Comparison of ENCODE assay signal across 8 cellular contexts in the genomic region with DNA sequence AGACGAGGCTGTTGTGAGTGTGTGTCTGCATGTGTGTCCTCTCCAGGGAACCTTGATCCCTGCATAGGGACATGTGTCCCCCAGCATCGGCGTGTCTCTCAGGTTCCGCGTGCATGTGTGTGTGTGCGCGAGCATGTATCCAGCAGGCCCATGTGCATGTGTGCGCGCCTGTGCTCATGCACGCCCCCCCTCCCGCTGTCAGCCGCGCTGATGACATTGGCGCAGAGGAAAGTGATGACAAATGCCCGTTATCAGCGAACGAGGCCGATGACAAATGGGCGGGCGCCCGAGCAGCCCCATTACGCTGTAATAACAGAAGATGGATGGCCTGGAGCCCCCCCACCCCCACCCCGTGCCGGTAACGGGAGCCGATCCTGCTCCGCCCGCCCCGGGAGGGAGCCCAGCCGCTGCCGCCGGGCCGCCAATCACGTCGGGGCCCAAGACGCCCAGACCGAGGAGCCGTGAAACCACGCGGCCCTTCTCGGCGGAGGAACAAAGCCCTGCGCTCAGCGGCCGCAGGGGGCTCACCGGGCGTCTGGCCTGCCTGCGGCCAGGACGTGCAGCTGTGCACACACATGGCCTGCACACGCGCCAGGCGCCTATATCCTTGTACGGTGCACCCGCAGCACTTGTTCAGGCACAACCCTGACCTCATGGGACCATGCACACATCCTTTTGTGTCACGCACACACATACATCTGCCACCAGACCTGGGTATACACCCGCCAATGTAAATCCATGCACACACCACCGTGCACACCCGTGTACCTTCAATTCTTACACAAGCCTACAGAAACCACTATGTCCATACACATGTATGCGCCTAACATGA. TPM values are rescaled to one million over a fixed set of nuclear protein-coding genes. Genes with fewer than 3 reads are reported as not detected.
DNase-seq lines count a peak whose midpoint lies in the region; ATAC-seq, FAIRE-seq and TF ChIP-seq lines count a peak whose summit lies in the region.

No MANE protein-coding gene starts in this region.

- peaks cover 14% of the 10 kb centered on the region for H3K23me2 ChIP-seq in H1 (ENCODE audit: low read depth, low read length)

- H3K27me3 ChIP-seq in GM06990 (replicated peaks; ENCODE audit: control insufficient read depth, insufficient read depth, low read length) (no peaks in the 10 kb centered on the region; the same call in none of the 2 replicates), H1 (replicated peaks in 1 of 4; ENCODE audit: control insufficient read depth in 3 of 4, extremely low read depth in 1 of 4, insufficient read depth in 3 of 4, low read length in 3 of 4) (peaks cover 7 to 54% (median 44%) of the 10 kb centered on the region in 4 experiments)

- H3K9ac ChIP-seq in H1 (replicated peaks in 1 of 4; ENCODE audit: extremely low read depth in 1 of 4, low read depth in 3 of 4, low read length in 3 of 4), result no peak overlapping the region

- DNase-seq in GM06990 (ENCODE audit: extremely low read depth, insufficient read length), result peak; percentile 46
- peak; percentile 10 for DNase-seq in NCI-H128 (lab: John Stamatoyannopoulos, UW; ENCODE audit: unreplicated experiment)
- DNase-seq in H1 (ENCODE audit: low read depth in 1 of 2, low spot score in 2 of 2), result peak in 1 of 2 experiments; percentile 67
- peak in 8 of 10 donors; percentile 21 to 91 (median 48) for DNase-seq in posterior cingulate gyrus
- DNase-seq in GDM1 (lab: John Stamatoyannopoulos, UW), result no peak
- no peak for DNase-seq in medulla oblongata (ENCODE audit: extremely low spot score)

- peak overlapping the region; percentile 18; the same call in 1 of the 2 replicates for H2BK12ac ChIP-seq in H1 (ENCODE audit: low read depth, low read length)

- no peak; a peak in 1 of 4 replicates for TF ChIP-seq RAD21 in H1 (IDR thresholded peaks at IDR 0.05 in 1 of 2, conservative IDR thresholded peaks at IDR 0.05 in 1 of 2; ENCODE audit: low read depth in 2 of 2, low read length in 2 of 2)

- no peak for FAIRE-seq in H1 (lab: Jason Lieb, UNC)

- H3K18ac ChIP-seq in H1 (ENCODE audit: extremely low read depth, low read length), result peak overlapping the region; percentile 60

- peaks cover 0 to 17% (median 9%) of the 10 kb centered on the region in 4 experiments; a peak in 5 of 7 replicates for H3K4me1 ChIP-seq in H1 (replicated peaks in 1 of 4; ENCODE audit: control insufficient read depth in 3 of 4, insufficient read depth in 4 of 4, low read length in 3 of 4)

- no peak overlapping the region for H3K27ac ChIP-seq in H1 (ENCODE audit: low read depth, low read length)

- peak overlapping the region; percentile 44 to 57 for H3K4me2 ChIP-seq in H1 (ENCODE audit: insufficient read depth in 1 of 2, low read depth in 2 of 2, low read length in 2 of 2)

- CTCF ChIA-PET in H1 (lab: Charles Lee; ENCODE audit: partially characterized antibody), result interaction anchor here (1.0 to 5.9 kb wide), 4 partner anchors 9 to 352 kb away, joined by 3 to 65 read pairs (median 32); no protein-coding TSS in a partner anchor

- no peaks in the 10 kb centered on the region for H3K79me2 ChIP-seq in H1 (ENCODE audit: control insufficient read depth in 1 of 2, insufficient read depth in 2 of 2, low read length in 2 of 2)

- H2BK5ac ChIP-seq in H1 (ENCODE audit: low read depth, low read length), result no peak overlapping the region

- H3K4ac ChIP-seq in H1 (replicated peaks; ENCODE audit: insufficient read length, low read depth, low read length), result peak overlapping the region; percentile 60

- no peak for ATAC-seq in GM18511 (IDR thresholded peaks at IDR 0.05; ENCODE audit: unreplicated experiment)
- no peak for ATAC-seq in HG03469 (IDR thresholded peaks at IDR 0.05; ENCODE audit: unreplicated experiment)

- no peak for TF ChIP-seq EP300 in H1 (IDR thresholded peaks at IDR 0.05; ENCODE audit: borderline replicate concordance in 1 of 2, low read depth in 2 of 2, low read length in 2 of 2)

- no peak overlapping the region for H3K14ac ChIP-seq in H1 (ENCODE audit: insufficient read length)

- H3K9me3 ChIP-seq in H1 (ENCODE audit: insufficient read depth in 2 of 2, low read depth in 1 of 2, low read length in 1 of 2), result no peaks in the 10 kb centered on the region

- no peak overlapping the region for H4K5ac ChIP-seq in H1 (ENCODE audit: insufficient read length, low read depth, low read length)

- peak overlapping the region; percentile 79 for H4K91ac ChIP-seq in H1 (replicated peaks; ENCODE audit: insufficient read length, low read length)

- no peak for TF ChIP-seq POLR2A in H1 (IDR thresholded peaks at IDR 0.05; ENCODE audit: control extremely low read depth in 1 of 2, low read depth in 2 of 2, low read length in 2 of 2)

- no peaks in the 10 kb centered on the region for H3K36me3 ChIP-seq in GM06990 (ENCODE audit: control insufficient read depth, insufficient read depth, low read length)
- no peaks in the 10 kb centered on the region for H3K36me3 ChIP-seq in H1 (ENCODE audit: control insufficient read depth in 2 of 4, insufficient read depth in 4 of 4, low read length in 3 of 4)

- H3K23ac ChIP-seq in H1 (ENCODE audit: insufficient read length), result no peak overlapping the region

- H2AFZ ChIP-seq in H1 (ENCODE audit: low read length), result no peak overlapping the region

- peak overlapping the region; percentile 60 for H2AK5ac ChIP-seq in H1 (ENCODE audit: low read depth, low read length)

- intact Hi-C loops in posterior cingulate gyrus (cut with DNase I), result loop anchor here (10.0 kb wide), 1 partner anchor 72 kb away; no protein-coding TSS in a partner anchor

- no peak overlapping the region for H3K4me3 ChIP-seq in GM06990 (replicated peaks; ENCODE audit: low read depth, low read length)
- peak overlapping the region in 1 of 4 experiments; percentile 25; a peak in 1 of 8 replicates for H3K4me3 ChIP-seq in H1 (ENCODE audit: extremely low read depth in 1 of 4, insufficient read depth in 2 of 4, low read depth in 3 of 4, low read length in 4 of 4)

- no peaks in the 10 kb centered on the region for H3K79me1 ChIP-seq in H1 (ENCODE audit: low read depth, low read length)

- H2BK120ac ChIP-seq in H1 (replicated peaks; ENCODE audit: low read depth, low read length), result peak overlapping the region; percentile 70

- 49% methylated on average over 54 of the region's 59 CpGs; no CpG with 5 or more reads in 1 of the 2 experiments for WGBS in H1 (ENCODE audit: extremely low coverage in 1 of 2, insufficient coverage in 1 of 2, insufficient read length in 1 of 2, insufficient replicate concordance in 2 of 2, low coverage in 1 of 2, low lambda C conversion rate in 2 of 2, missing lambda C conversion rate in 1 of 2), 2 experiments

- POLR2A ChIA-PET in H1 (lab: Charles Lee; ENCODE audit: partially characterized antibody), result no interaction called here

- peak overlapping the region; percentile 100 for H2BK15ac ChIP-seq in H1 (ENCODE audit: low read length)

- TF ChIP-seq CTCF in GM06990 (IDR thresholded peaks at IDR 0.05; ENCODE audit: insufficient read depth, low read length, poor library complexity, severe bottlenecking) (no peak), H1 (IDR thresholded peaks at IDR 0.05; ENCODE audit: control extremely low read depth in 1 of 3, insufficient read depth in 1 of 3, low read depth in 1 of 3, low read length in 3 of 3) (no peak)

- H4K8ac ChIP-seq in H1 (ENCODE audit: extremely low read depth, insufficient read depth, low read length), result peak overlapping the region; percentile 48; the same call in 1 of the 2 replicates

- H3K56ac ChIP-seq in H1 (replicated peaks; ENCODE audit: insufficient read length, low read depth, low read length), result no peak overlapping the region

- peaks cover 0 to 4% of the 10 kb centered on the region in 2 experiments for H4K20me1 ChIP-seq in H1 (replicated peaks in 1 of 2; ENCODE audit: control insufficient read depth in 1 of 2, insufficient read depth in 2 of 2, low read length in 2 of 2)

- peak overlapping the region; percentile 80; the same call in 1 of the 2 replicates for H2BK20ac ChIP-seq in H1 (ENCODE audit: low read length)

TF ChIP-seq in H1, 55 proteins besides CTCF, POLR2A, EP300 and RAD21 (continues in another document):
- TF ChIP-seq TAF1 (IDR thresholded peaks at IDR 0.05; ENCODE audit: low read depth, low read length) (no peak), CHD2 (IDR thresholded peaks at IDR 0.05; ENCODE audit: low read length) (no peak), GABPA (IDR thresholded peaks at IDR 0.05; ENCODE audit: borderline replicate concordance, insufficient read depth, low read length) (no peak), CREB1 (IDR thresholded peaks at IDR 0.05) (0 out of 2 replicates have a peak, but pooled peaks have one; percentile 6), JUND (IDR thresholded peaks at IDR 0.05; ENCODE audit: low read length) (no peak), KDM1A (IDR thresholded peaks at IDR 0.05; ENCODE audit: borderline replicate concordance, low read length) (peak; percentile 49; the same call in 1 of the 2 replicates), CBX5 (IDR thresholded peaks at IDR 0.05; ENCODE audit: low read depth, low read length) (no peak), SP4 (IDR thresholded peaks at IDR 0.05; ENCODE audit: low read length) (no peak), NRF1 (IDR thresholded peaks at IDR 0.05; ENCODE audit: low read depth, low read length) (no peak)
- TF ChIP-seq, protein P1, sequence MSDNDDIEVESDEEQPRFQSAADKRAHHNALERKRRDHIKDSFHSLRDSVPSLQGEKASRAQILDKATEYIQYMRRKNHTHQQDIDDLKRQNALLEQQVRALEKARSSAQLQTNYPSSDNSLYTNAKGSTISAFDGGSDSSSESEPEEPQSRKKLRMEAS (IDR thresholded peaks at IDR 0.05), result peak; percentile 92

RNA-seq across cellular contexts. Expression of a gene that starts 21.5 kb away (rescaled TPM):
- 26.1 and 26.8 TPM in 2 replicates for total RNA-seq in H1 (2021; fragmentation: NEBNext Ultra II Directional; extraction: Animal tissue kit (Norgen Biotek cat#: 25700))
- polyA plus RNA-seq in H1 (2011; rRNA removed), result 45.9 and 69.5 TPM in 2 replicates
- 40.2 TPM for polyA plus RNA-seq in H1 (2011; cell fraction: cytosol; rRNA removed)
- polyA plus RNA-seq in H1 (2011; cell fraction: nucleus; rRNA removed), result 78.2 TPM
- polyA plus RNA-seq in H1 (2012, experiment 1 of 2), result 22.9 to 29.5 TPM (median 25.5 TPM) in 4 replicates
- 21.8 TPM for polyA plus RNA-seq in H1 (2012, experiment 2 of 2)
- 16.7 TPM for polyA plus RNA-seq in H1 (2013, experiment 1 of 2)
- 14.7 TPM for polyA plus RNA-seq in H1 (2013, experiment 2 of 2)
- polyA minus RNA-seq in H1 (2011; rRNA and poly(A)+ RNA removed), result 41.7 and 64.6 TPM in 2 replicates
- polyA minus RNA-seq in H1 (2011; cell fraction: cytosol; rRNA and poly(A)+ RNA removed), result 26.7 TPM
- 46.5 TPM for polyA minus RNA-seq in H1 (2011; cell fraction: nucleus; rRNA and poly(A)+ RNA removed)

RNA-seq across cellular contexts. Expression of a gene that starts 21.6 kb away (rescaled TPM):
- 18.8 and 21.2 TPM in 2 replicates for total RNA-seq in H1 (2021; fragmentation: NEBNext Ultra II Directional; extraction: Animal tissue kit (Norgen Biotek cat#: 25700))
- 25.2 and 31.4 TPM in 2 replicates for polyA plus RNA-seq in H1 (2011; rRNA removed)
- polyA plus RNA-seq in H1 (2011; cell fraction: cytosol; rRNA removed), result 46.4 TPM
- polyA plus RNA-seq in H1 (2011; cell fraction: nucleus; rRNA removed), result 19.5 TPM
- 31.3 to 40.4 TPM (median 36.3 TPM) in 4 replicates for polyA plus RNA-seq in H1 (2012, experiment 1 of 2)
- 12.0 TPM for polyA plus RNA-seq in H1 (2012, experiment 2 of 2)
- polyA plus RNA-seq in H1 (2013, experiment 1 of 2), result 23.2 TPM
- 25.8 TPM for polyA plus RNA-seq in H1 (2013, experiment 2 of 2)
- polyA minus RNA-seq in H1 (2011; rRNA and poly(A)+ RNA removed), result 10.9 and 16.1 TPM in 2 replicates
- polyA minus RNA-seq in H1 (2011; cell fraction: cytosol; rRNA and poly(A)+ RNA removed), result 4.7 TPM
- polyA minus RNA-seq in H1 (2011; cell fraction: nucleus; rRNA and poly(A)+ RNA removed), result 6.5 TPM

Comparison
In these comparisons a context has a peak if more than half of its experiments do, and no peak if none do; other contexts are left out.
1. DNase-seq: peak in GM06990 (single experiment), NCI-H128 (single experiment) and posterior cingulate gyrus (8 of 10); none in GDM1 (single experiment) and medulla oblongata (single experiment).